ENCODE assay signal across 1 cellular context in genomic region chrX:16786791-16787735, GRCh38.
TF ChIP-seq lines count a peak whose summit lies in the region.

No MANE protein-coding gene starts in this region.

TF ChIP-seq in HEK293, 187 proteins besides CTCF, POLR2A, EP300 and RAD21 (continued from another document):
- TF ChIP-seq, protein P1, sequence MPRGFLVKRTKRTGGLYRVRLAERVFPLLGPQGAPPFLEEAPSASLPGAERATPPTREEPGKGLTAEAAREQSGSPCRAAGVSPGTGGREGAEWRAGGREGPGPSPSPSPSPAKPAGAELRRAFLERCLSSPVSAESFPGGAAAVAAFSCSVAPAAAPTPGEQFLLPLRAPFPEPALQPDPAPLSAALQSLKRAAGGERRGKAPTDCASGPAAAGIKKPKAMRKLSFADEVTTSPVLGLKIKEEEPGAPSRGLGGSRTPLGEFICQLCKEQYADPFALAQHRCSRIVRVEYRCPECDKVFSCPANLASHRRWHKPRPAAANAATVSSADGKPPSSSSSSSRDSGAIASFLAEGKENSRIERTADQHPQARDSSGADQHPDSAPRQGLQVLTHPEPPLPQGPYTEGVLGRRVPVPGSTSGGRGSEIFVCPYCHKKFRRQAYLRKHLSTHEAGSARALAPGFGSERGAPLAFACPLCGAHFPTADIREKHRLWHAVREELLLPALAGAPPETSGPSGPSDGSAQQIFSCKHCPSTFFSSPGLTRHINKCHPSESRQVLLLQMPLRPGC (tag by site-specific recombination; IDR thresholded peaks at IDR 0.05): 0 out of 2 replicates have a peak, but pooled peaks have one; percentile 1
- no peak for TF ChIP-seq ZNF707 (tag by site-specific recombination; IDR thresholded peaks at IDR 0.05)
- no peak for TF ChIP-seq ZSCAN16 (tag by site-specific recombination; IDR thresholded peaks at IDR 0.05)
- TF ChIP-seq ZIC2 (tag by site-specific recombination; IDR thresholded peaks at IDR 0.05): 0 out of 2 replicates have a peak, but pooled peaks have one; percentile 16
- TF ChIP-seq ZNF621 (tag by site-specific recombination; IDR thresholded peaks at IDR 0.05): no peak
- TF ChIP-seq PBX3 (CRISPR knock-in tag; IDR thresholded peaks at IDR 0.05): 0 out of 2 replicates have a peak, but pooled peaks have one; percentile 50
- 0 out of 2 replicates have a peak, but pooled peaks have one; percentile 15 for TF ChIP-seq GLIS2 (tag by site-specific recombination; IDR thresholded peaks at IDR 0.05)
- TF ChIP-seq, protein P2, sequence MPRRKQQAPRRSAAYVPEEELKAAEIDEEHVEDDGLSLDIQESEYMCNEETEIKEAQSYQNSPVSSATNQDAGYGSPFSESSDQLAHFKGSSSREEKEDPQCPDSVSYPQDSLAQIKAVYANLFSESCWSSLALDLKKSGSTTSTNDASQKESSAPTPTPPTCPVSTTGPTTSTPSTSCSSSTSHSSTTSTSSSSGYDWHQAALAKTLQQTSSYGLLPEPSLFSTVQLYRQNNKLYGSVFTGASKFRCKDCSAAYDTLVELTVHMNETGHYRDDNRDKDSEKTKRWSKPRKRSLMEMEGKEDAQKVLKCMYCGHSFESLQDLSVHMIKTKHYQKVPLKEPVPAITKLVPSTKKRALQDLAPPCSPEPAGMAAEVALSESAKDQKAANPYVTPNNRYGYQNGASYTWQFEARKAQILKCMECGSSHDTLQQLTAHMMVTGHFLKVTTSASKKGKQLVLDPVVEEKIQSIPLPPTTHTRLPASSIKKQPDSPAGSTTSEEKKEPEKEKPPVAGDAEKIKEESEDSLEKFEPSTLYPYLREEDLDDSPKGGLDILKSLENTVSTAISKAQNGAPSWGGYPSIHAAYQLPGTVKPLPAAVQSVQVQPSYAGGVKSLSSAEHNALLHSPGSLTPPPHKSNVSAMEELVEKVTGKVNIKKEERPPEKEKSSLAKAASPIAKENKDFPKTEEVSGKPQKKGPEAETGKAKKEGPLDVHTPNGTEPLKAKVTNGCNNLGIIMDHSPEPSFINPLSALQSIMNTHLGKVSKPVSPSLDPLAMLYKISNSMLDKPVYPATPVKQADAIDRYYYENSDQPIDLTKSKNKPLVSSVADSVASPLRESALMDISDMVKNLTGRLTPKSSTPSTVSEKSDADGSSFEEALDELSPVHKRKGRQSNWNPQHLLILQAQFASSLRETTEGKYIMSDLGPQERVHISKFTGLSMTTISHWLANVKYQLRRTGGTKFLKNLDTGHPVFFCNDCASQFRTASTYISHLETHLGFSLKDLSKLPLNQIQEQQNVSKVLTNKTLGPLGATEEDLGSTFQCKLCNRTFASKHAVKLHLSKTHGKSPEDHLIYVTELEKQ (tag by site-specific recombination; IDR thresholded peaks at IDR 0.05; ENCODE audit: borderline replicate concordance): no peak
- TF ChIP-seq KLF9 (tag by site-specific recombination; IDR thresholded peaks at IDR 0.05; ENCODE audit: low read depth): no peak
- no peak for TF ChIP-seq ZNF202 (tag by site-specific recombination; IDR thresholded peaks at IDR 0.05; ENCODE audit: borderline replicate concordance)
- TF ChIP-seq ZBTB49 (tag by site-specific recombination; IDR thresholded peaks at IDR 0.05; ENCODE audit: low read depth): no peak
- no peak for TF ChIP-seq ZNF843 (tag by site-specific recombination; IDR thresholded peaks at IDR 0.05)
- peak; percentile 41; the same call in 1 of the 2 replicates for TF ChIP-seq GLIS1 (tag by site-specific recombination; IDR thresholded peaks at IDR 0.05)
- 0 out of 2 replicates have a peak, but pooled peaks have one; percentile 13 for TF ChIP-seq ZNF366 (tag by site-specific recombination; conservative IDR thresholded peaks at IDR 0.05)
- TF ChIP-seq PATZ1 (tag by site-specific recombination; IDR thresholded peaks at IDR 0.05): peak; percentile 18; the same call in 1 of the 2 replicates
- TF ChIP-seq, protein P3, sequence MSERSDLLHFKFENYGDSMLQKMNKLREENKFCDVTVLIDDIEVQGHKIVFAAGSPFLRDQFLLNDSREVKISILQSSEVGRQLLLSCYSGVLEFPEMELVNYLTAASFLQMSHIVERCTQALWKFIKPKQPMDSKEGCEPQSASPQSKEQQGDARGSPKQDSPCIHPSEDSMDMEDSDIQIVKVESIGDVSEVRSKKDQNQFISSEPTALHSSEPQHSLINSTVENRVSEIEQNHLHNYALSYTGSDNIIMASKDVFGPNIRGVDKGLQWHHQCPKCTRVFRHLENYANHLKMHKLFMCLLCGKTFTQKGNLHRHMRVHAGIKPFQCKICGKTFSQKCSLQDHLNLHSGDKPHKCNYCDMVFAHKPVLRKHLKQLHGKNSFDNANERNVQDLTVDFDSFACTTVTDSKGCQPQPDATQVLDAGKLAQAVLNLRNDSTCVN (tag by site-specific recombination; optimal IDR thresholded peaks at IDR 0.05): peak; percentile 54
- TF ChIP-seq ZNF133 (tag by site-specific recombination; IDR thresholded peaks at IDR 0.05): no peak
- TF ChIP-seq ZBTB48 (tag by site-specific recombination; IDR thresholded peaks at IDR 0.05): peak; percentile 97
- no peak for TF ChIP-seq ZNF501 (tag by site-specific recombination; IDR thresholded peaks at IDR 0.05)
- peak; percentile 40 for TF ChIP-seq ZFHX2 (tag by site-specific recombination; conservative IDR thresholded peaks at IDR 0.05)
- no peak for TF ChIP-seq ZNF624 (tag by site-specific recombination; IDR thresholded peaks at IDR 0.05)
- no peak for TF ChIP-seq ZNF585B (tag by site-specific recombination; IDR thresholded peaks at IDR 0.05)
- 0 out of 2 replicates have a peak, but pooled peaks have one; percentile 2 for TF ChIP-seq ZNF561 (tag by site-specific recombination; IDR thresholded peaks at IDR 0.05; ENCODE audit: borderline replicate concordance)
- no peak for TF ChIP-seq ZNF548 (tag by site-specific recombination; IDR thresholded peaks at IDR 0.05)
- TF ChIP-seq ZBTB20 (tag by site-specific recombination; IDR thresholded peaks at IDR 0.05): peak; percentile 67
- TF ChIP-seq ZNF530 (tag by site-specific recombination; IDR thresholded peaks at IDR 0.05; ENCODE audit: low read depth): no peak
- 0 out of 2 replicates have a peak, but pooled peaks have one; percentile 14 for TF ChIP-seq ZNF37A (tag by site-specific recombination; IDR thresholded peaks at IDR 0.05)
